ENCODE assay signal across 9 cellular contexts in the genomic region with DNA sequence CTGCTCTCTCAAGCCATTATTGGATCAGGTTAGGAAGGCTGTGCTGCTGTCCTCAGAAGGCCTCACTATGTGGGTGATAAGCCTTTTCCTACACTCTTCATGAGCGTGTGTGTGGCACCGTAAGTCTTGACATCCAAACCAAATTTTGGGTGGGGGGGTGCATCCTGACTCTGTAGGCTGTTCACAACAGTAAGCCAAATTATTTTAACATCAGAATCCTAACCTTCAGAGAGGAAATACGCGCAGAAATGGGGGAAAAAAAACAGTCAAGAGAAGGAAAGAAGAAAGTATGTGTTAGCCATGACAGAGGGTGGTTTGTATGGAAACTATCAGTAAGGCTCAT. TPM values are rescaled to one million over a fixed set of nuclear protein-coding genes. Genes with fewer than 3 reads are reported as not detected.
DNase-seq lines count a peak whose midpoint lies in the region; ATAC-seq, FAIRE-seq and TF ChIP-seq lines count a peak whose summit lies in the region.
"Had no signal": no experiment of that assay in that cellular context is flagged by ENCODE, and none has a peak within 500 bp of the region (broad histone marks: within the 10 kb centered on the region; RNA-seq: fewer than 3 reads in every experiment).

No MANE protein-coding gene starts in this region.

- no peak overlapping the region for H2AFZ ChIP-seq in hepatocyte

- peaks cover 29% of the 10 kb centered on the region for H3K4me1 ChIP-seq in CD4-positive, CD25-positive, alpha-beta regulatory T cell (ENCODE audit: control insufficient read depth, insufficient read depth, low read length, poor library complexity, severe bottlenecking)
- H3K4me1 ChIP-seq in hepatocyte (ENCODE audit: insufficient read depth), result no peaks in the 10 kb centered on the region

- no peak for ATAC-seq in CD4-positive, CD25-positive, alpha-beta regulatory T cell (ENCODE audit: low read depth in 2 of 2)
- ATAC-seq in activated naive CD8-positive, alpha-beta T cell treated with anti-CD3 and anti-CD28 coated beads, Interleukin-2, amount 10 ng/mL, durations not matched to agents 7 days and 5 days (ENCODE audit: low read depth), result peak; percentile 6
- ATAC-seq in HG03432 (IDR thresholded peaks at IDR 0.05; ENCODE audit: unreplicated experiment) (no peak), HG02610 (IDR thresholded peaks at IDR 0.05; ENCODE audit: unreplicated experiment) (no peak)

- H3K79me2 ChIP-seq in hepatocyte, result no peaks in the 10 kb centered on the region

- H3K4me1 Mint-ChIP-seq in CD4-positive, CD25-positive, alpha-beta regulatory T cell, result peaks cover 25 to 34% (median 26%) of the 10 kb centered on the region in 4 donors
- H3K4me1 Mint-ChIP-seq in HFFc6 (ENCODE audit: low read depth) (peaks cover 48% of the 10 kb centered on the region), neural crest cell (peaks cover 18% of the 10 kb centered on the region)
- H3K4me1 Mint-ChIP-seq in activated naive CD8-positive, alpha-beta T cell treated with anti-CD3 and anti-CD28 coated beads, Interleukin-2, amount 10 ng/mL, durations not matched to agents 7 days and 5 days, result peaks cover 22% of the 10 kb centered on the region

- no peak for DNase-seq in CD4-positive, CD25-positive, alpha-beta regulatory T cell
- DNase-seq in HFFc6, result no peak
- DNase-seq in activated naive CD8-positive, alpha-beta T cell treated with anti-CD3 and anti-CD28 coated beads, Interleukin-2, amount 10 ng/mL, durations not matched to agents 7 days and 5 days, result no peak
- DNase-seq in neural crest cell (ENCODE audit: low read depth, low spot score), result no peak
- no peak for DNase-seq in hepatocyte (ENCODE audit: low spot score)
- no peak for DNase-seq in urothelium cell line (ENCODE audit: low spot score)

- H3K9me3 ChIP-seq in CD4-positive, CD25-positive, alpha-beta regulatory T cell (ENCODE audit: control insufficient read depth in 2 of 2, low read length in 2 of 2), result no peaks in the 10 kb centered on the region
- H3K9me3 ChIP-seq in hepatocyte (ENCODE audit: low read depth), result no peaks in the 10 kb centered on the region
- H3K9me3 ChIP-seq: tibial artery had no signal

- whole genome bisulfite sequencing in hepatocyte (ENCODE audit: low lambda C conversion rate, missing lambda C conversion rate), result 86% methylated on average over 4 of the region's 4 CpGs

- no peaks in the 10 kb centered on the region for H3K27me3 Mint-ChIP-seq in CD4-positive, CD25-positive, alpha-beta regulatory T cell
- H3K27me3 Mint-ChIP-seq in HFFc6 (ENCODE audit: insufficient read depth), result peaks cover 3% of the 10 kb centered on the region; the same call in 1 of the 2 replicates
- H3K27me3 Mint-ChIP-seq in activated naive CD8-positive, alpha-beta T cell treated with anti-CD3 and anti-CD28 coated beads, Interleukin-2, amount 10 ng/mL, durations not matched to agents 7 days and 5 days, result no peaks in the 10 kb centered on the region
- no peaks in the 10 kb centered on the region for H3K27me3 Mint-ChIP-seq in neural crest cell (ENCODE audit: low read depth)

- H3K4me2 ChIP-seq in hepatocyte, result no peak overlapping the region

- H3K27ac ChIP-seq in CD4-positive, CD25-positive, alpha-beta regulatory T cell (ENCODE audit: insufficient read depth, low read length, poor library complexity, severe bottlenecking), result peak overlapping the region; percentile 88
- H3K27ac ChIP-seq in hepatocyte, result no peak overlapping the region

- peak overlapping the region; percentile 96 to 98 (median 98) for H3K27ac Mint-ChIP-seq in CD4-positive, CD25-positive, alpha-beta regulatory T cell
- H3K27ac Mint-ChIP-seq in HFFc6, result peak overlapping the region; percentile 94
- peak overlapping the region; percentile 85 for H3K27ac Mint-ChIP-seq in activated naive CD8-positive, alpha-beta T cell treated with anti-CD3 and anti-CD28 coated beads, Interleukin-2, amount 10 ng/mL, durations not matched to agents 7 days and 5 days
- peak overlapping the region; percentile 54 for H3K27ac Mint-ChIP-seq in neural crest cell (ENCODE audit: unreplicated experiment)

- no peaks in the 10 kb centered on the region for H4K20me1 ChIP-seq in hepatocyte (ENCODE audit: insufficient read depth, poor library complexity, severe bottlenecking)

- no peaks in the 10 kb centered on the region for H3K27me3 ChIP-seq in CD4-positive, CD25-positive, alpha-beta regulatory T cell (ENCODE audit: control insufficient read depth, insufficient read depth, low read length)
- no peaks in the 10 kb centered on the region for H3K27me3 ChIP-seq in hepatocyte

- POLR2A ChIA-PET in activated naive CD8-positive, alpha-beta T cell treated with anti-CD3 and anti-CD28 coated beads, Interleukin-2, amount 10 ng/mL, durations not matched to agents 7 days and 5 days (lab: Charles Lee), result interaction anchor here (0.8 to 1.1 kb wide), 2 partner anchors 23 to 242 kb away, joined by 3 read pairs; partner anchors contain the start of gene NIPAL3

- no peak for FAIRE-seq in urothelium cell line (lab: Jason Lieb, UNC)

- no peaks in the 10 kb centered on the region for H3K9me2 ChIP-seq in hepatocyte (replicated peaks; ENCODE audit: insufficient read depth)

- TF ChIP-seq CTCF in HFFc6 (IDR thresholded peaks at IDR 0.05), result peak; percentile 59
- no peak for TF ChIP-seq CTCF in neural crest cell (conservative IDR thresholded peaks at IDR 0.05)
- TF ChIP-seq CTCF in hepatocyte (IDR thresholded peaks at IDR 0.05; ENCODE audit: poor library complexity), result no peak

- peaks cover 3% of the 10 kb centered on the region for H3K36me3 Mint-ChIP-seq in CD4-positive, CD25-positive, alpha-beta regulatory T cell
- peaks cover 17% of the 10 kb centered on the region; the same call in 1 of the 2 replicates for H3K36me3 Mint-ChIP-seq in HFFc6 (ENCODE audit: low read depth)
- peaks cover 9% of the 10 kb centered on the region for H3K36me3 Mint-ChIP-seq in activated naive CD8-positive, alpha-beta T cell treated with anti-CD3 and anti-CD28 coated beads, Interleukin-2, amount 10 ng/mL, durations not matched to agents 7 days and 5 days
- H3K36me3 Mint-ChIP-seq in neural crest cell (ENCODE audit: low read depth), result no peaks in the 10 kb centered on the region

- H3K4me3 ChIP-seq in CD4-positive, CD25-positive, alpha-beta regulatory T cell (ENCODE audit: low read depth, low read length), result peak overlapping the region; percentile 88
- no peak overlapping the region for H3K4me3 ChIP-seq in hepatocyte
- H3K4me3 ChIP-seq: tibial artery had no signal

- no peaks in the 10 kb centered on the region for H3K36me3 ChIP-seq in CD4-positive, CD25-positive, alpha-beta regulatory T cell (ENCODE audit: control insufficient read depth, insufficient read depth, low read length)
- H3K36me3 ChIP-seq in hepatocyte (replicated peaks; ENCODE audit: insufficient read depth, low read depth), result no peaks in the 10 kb centered on the region
- H3K36me3 ChIP-seq: tibial artery had no signal

- H3K9me3 Mint-ChIP-seq in CD4-positive, CD25-positive, alpha-beta regulatory T cell, result no peaks in the 10 kb centered on the region
- H3K9me3 Mint-ChIP-seq in HFFc6, result no peaks in the 10 kb centered on the region
- no peaks in the 10 kb centered on the region for H3K9me3 Mint-ChIP-seq in activated naive CD8-positive, alpha-beta T cell treated with anti-CD3 and anti-CD28 coated beads, Interleukin-2, amount 10 ng/mL, durations not matched to agents 7 days and 5 days
- H3K9me3 Mint-ChIP-seq in neural crest cell, result no peaks in the 10 kb centered on the region

- peak overlapping the region in 3 of 4 donors; percentile 85 to 89 (median 86) for H3K4me3 Mint-ChIP-seq in CD4-positive, CD25-positive, alpha-beta regulatory T cell
- H3K4me3 Mint-ChIP-seq in HFFc6, result no peak overlapping the region
- H3K4me3 Mint-ChIP-seq in activated naive CD8-positive, alpha-beta T cell treated with anti-CD3 and anti-CD28 coated beads, Interleukin-2, amount 10 ng/mL, durations not matched to agents 7 days and 5 days, result peak overlapping the region; percentile 79
- no peak overlapping the region for H3K4me3 Mint-ChIP-seq in neural crest cell

RNA-seq across cellular contexts. Expression of gene STPG1, which starts 21.0 kb away (rescaled TPM):
- 3.4 TPM for total RNA-seq in CD4-positive, CD25-positive, alpha-beta regulatory T cell
- polyA plus RNA-seq in CD4-positive, CD25-positive, alpha-beta regulatory T cell, result 1 to 10 TPM; 1.1 to 5.3 (median 2.7) TPM
- 10 to 100 TPM in 5 of 6 experiments, 1 to 10 TPM in 1; 8.8 to 13.0 (median 11.0) TPM for total RNA-seq in HFFc6 (2021; fragmentation: NEBNext Ultra II Directional; extraction: Animal tissue kit (Norgen Biotek cat#: 25700))
- total RNA-seq in activated naive CD8-positive, alpha-beta T cell treated with anti-CD3 and anti-CD28 coated beads, Interleukin-2, amount 10 ng/mL, durations not matched to agents 7 days and 5 days, result 1 to 10 TPM; 8.6 to 9.0 TPM
- 6.6 and 7.7 TPM in 2 replicates for total RNA-seq in neural crest cell
- total RNA-seq in hepatocyte, result 2.9 and 3.5 TPM in 2 replicates
- 4.3 and 5.5 TPM in 2 replicates for polyA plus RNA-seq in hepatocyte

RNA-seq across cellular contexts. Expression of gene NIPAL3, which starts 23.0 kb away (rescaled TPM):
- 57.0 TPM for total RNA-seq in CD4-positive, CD25-positive, alpha-beta regulatory T cell
- 10 to 100 TPM; 62.1 to 70.2 (median 65.2) TPM for polyA plus RNA-seq in CD4-positive, CD25-positive, alpha-beta regulatory T cell
- 100 to 1,000 TPM in 4 of 6 experiments, 10 to 100 TPM in 2; 97.8 to 164 (median 107) TPM for total RNA-seq in HFFc6 (2021; fragmentation: NEBNext Ultra II Directional; extraction: Animal tissue kit (Norgen Biotek cat#: 25700))
- 10 to 100 TPM; 54.1 to 55.1 TPM for total RNA-seq in activated naive CD8-positive, alpha-beta T cell treated with anti-CD3 and anti-CD28 coated beads, Interleukin-2, amount 10 ng/mL, durations not matched to agents 7 days and 5 days
- total RNA-seq in neural crest cell, result 2.4 and 3.0 TPM in 2 replicates
- total RNA-seq in hepatocyte, result 25.4 and 26.6 TPM in 2 replicates
- polyA plus RNA-seq in hepatocyte, result 27.3 and 37.9 TPM in 2 replicates

Comparison
In these comparisons a context has a peak if more than half of its experiments do, and no peak if none do; other contexts are left out.
1. H3K4me3 Mint-ChIP-seq: peak in CD4-positive, CD25-positive, alpha-beta regulatory T cell (3 of 4) and activated naive CD8-positive, alpha-beta T cell treated with anti-CD3 and anti-CD28 coated beads, Interleukin-2, amount 10 ng/mL, durations not matched to agents 7 days and 5 days (single experiment); none in HFFc6 (single experiment) and neural crest cell (single experiment).
2. Peak in every context shown above with its lines, with median percentiles within 50 percentile points of each other: H3K27ac Mint-ChIP-seq.